ENCODE assay signal across 1 cellular context in the genomic region with DNA sequence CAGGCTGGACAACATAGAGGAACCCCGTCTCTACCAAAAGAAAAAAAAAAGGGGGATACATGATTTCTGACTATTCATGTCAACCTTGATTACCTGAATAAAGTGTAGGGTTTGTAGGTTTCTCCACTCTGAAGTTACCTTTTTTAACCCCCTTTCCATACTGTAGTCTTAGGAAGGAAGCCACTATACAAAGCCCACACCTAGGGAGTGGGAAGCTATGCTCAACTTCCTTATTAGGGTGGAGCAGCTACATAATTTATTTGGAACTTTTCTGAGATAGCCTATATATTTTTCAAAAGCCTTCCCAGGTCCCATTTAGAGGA.
TF ChIP-seq lines count a peak whose summit lies in the region.

No MANE protein-coding gene starts in this region.

TF ChIP-seq in K562, 482 proteins besides CTCF, POLR2A, EP300 and RAD21 (continued from another document and continues in another):
- TF ChIP-seq, protein P1, sequence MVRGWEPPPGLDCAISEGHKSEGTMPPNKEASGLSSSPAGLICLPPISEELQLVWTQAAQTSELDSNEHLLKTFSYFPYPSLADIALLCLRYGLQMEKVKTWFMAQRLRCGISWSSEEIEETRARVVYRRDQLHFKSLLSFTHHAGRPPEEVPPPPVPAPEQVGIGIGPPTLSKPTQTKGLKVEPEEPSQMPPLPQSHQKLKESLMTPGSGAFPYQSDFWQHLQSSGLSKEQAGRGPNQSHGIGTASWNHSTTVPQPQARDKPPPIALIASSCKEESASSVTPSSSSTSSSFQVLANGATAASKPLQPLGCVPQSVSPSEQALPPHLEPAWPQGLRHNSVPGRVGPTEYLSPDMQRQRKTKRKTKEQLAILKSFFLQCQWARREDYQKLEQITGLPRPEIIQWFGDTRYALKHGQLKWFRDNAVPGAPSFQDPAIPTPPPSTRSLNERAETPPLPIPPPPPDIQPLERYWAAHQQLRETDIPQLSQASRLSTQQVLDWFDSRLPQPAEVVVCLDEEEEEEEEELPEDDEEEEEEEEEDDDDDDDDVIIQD (CRISPR knock-in tag; IDR thresholded peaks at IDR 0.05): no peak
- TF ChIP-seq, protein P2, sequence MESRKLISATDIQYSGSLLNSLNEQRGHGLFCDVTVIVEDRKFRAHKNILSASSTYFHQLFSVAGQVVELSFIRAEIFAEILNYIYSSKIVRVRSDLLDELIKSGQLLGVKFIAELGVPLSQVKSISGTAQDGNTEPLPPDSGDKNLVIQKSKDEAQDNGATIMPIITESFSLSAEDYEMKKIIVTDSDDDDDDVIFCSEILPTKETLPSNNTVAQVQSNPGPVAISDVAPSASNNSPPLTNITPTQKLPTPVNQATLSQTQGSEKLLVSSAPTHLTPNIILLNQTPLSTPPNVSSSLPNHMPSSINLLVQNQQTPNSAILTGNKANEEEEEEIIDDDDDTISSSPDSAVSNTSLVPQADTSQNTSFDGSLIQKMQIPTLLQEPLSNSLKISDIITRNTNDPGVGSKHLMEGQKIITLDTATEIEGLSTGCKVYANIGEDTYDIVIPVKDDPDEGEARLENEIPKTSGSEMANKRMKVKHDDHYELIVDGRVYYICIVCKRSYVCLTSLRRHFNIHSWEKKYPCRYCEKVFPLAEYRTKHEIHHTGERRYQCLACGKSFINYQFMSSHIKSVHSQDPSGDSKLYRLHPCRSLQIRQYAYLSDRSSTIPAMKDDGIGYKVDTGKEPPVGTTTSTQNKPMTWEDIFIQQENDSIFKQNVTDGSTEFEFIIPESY (CRISPR knock-in tag; IDR thresholded peaks at IDR 0.05): no peak
- TF ChIP-seq MIER1 (IDR thresholded peaks at IDR 0.05; ENCODE audit: low read depth) (no peak), GABPB1 (CRISPR knock-in tag; IDR thresholded peaks at IDR 0.05) (no peak), RBM17 (IDR thresholded peaks at IDR 0.05; ENCODE audit: borderline replicate concordance, low read depth, low read length) (no peak), KLF10 (CRISPR knock-in tag; IDR thresholded peaks at IDR 0.05) (no peak), ZNF717 (CRISPR knock-in tag; IDR thresholded peaks at IDR 0.05) (no peak), SREBF1 (IDR thresholded peaks at IDR 0.05; ENCODE audit: borderline replicate concordance, low read depth, low read length) (no peak), EZH2 (IDR thresholded peaks at IDR 0.05; ENCODE audit: borderline replicate concordance, low read depth, low read length) (no peak), STAT5A (IDR thresholded peaks at IDR 0.05; ENCODE audit: borderline replicate concordance, low read length) (no peak), PTRF (tag; IDR thresholded peaks at IDR 0.05) (no peak), SRSF3 (IDR thresholded peaks at IDR 0.05; ENCODE audit: insufficient read depth, low read length) (no peak), BMI1 (IDR thresholded peaks at IDR 0.05; ENCODE audit: low read length) (no peak), GABPA (tag; conservative IDR thresholded peaks at IDR 0.05; ENCODE audit: low read depth) (no peak), ZNF507 (tag; conservative IDR thresholded peaks at IDR 0.05) (no peak), KDM1A (IDR thresholded peaks at IDR 0.05) (peak; percentile 21 to 25; a peak in 1 of 4 replicates), JUN (IDR thresholded peaks at IDR 0.05; ENCODE audit: borderline replicate concordance, low read depth, low read length) (no peak), JUN (CRISPR knock-in tag; IDR thresholded peaks at IDR 0.05; ENCODE audit: borderline replicate concordance) (no peak), ADNP (tag; IDR thresholded peaks at IDR 0.05) (peak; percentile 92), EP400 (IDR thresholded peaks at IDR 0.05) (no peak), ZNF561 (CRISPR knock-in tag; conservative IDR thresholded peaks at IDR 0.05) (no peak), HMG20A (CRISPR knock-in tag; conservative IDR thresholded peaks at IDR 0.05) (0 out of 2 replicates have a peak, but pooled peaks have one; percentile 5), ZNF121 (CRISPR knock-in tag; conservative IDR thresholded peaks at IDR 0.05) (no peak)
- TF ChIP-seq, protein P3, sequence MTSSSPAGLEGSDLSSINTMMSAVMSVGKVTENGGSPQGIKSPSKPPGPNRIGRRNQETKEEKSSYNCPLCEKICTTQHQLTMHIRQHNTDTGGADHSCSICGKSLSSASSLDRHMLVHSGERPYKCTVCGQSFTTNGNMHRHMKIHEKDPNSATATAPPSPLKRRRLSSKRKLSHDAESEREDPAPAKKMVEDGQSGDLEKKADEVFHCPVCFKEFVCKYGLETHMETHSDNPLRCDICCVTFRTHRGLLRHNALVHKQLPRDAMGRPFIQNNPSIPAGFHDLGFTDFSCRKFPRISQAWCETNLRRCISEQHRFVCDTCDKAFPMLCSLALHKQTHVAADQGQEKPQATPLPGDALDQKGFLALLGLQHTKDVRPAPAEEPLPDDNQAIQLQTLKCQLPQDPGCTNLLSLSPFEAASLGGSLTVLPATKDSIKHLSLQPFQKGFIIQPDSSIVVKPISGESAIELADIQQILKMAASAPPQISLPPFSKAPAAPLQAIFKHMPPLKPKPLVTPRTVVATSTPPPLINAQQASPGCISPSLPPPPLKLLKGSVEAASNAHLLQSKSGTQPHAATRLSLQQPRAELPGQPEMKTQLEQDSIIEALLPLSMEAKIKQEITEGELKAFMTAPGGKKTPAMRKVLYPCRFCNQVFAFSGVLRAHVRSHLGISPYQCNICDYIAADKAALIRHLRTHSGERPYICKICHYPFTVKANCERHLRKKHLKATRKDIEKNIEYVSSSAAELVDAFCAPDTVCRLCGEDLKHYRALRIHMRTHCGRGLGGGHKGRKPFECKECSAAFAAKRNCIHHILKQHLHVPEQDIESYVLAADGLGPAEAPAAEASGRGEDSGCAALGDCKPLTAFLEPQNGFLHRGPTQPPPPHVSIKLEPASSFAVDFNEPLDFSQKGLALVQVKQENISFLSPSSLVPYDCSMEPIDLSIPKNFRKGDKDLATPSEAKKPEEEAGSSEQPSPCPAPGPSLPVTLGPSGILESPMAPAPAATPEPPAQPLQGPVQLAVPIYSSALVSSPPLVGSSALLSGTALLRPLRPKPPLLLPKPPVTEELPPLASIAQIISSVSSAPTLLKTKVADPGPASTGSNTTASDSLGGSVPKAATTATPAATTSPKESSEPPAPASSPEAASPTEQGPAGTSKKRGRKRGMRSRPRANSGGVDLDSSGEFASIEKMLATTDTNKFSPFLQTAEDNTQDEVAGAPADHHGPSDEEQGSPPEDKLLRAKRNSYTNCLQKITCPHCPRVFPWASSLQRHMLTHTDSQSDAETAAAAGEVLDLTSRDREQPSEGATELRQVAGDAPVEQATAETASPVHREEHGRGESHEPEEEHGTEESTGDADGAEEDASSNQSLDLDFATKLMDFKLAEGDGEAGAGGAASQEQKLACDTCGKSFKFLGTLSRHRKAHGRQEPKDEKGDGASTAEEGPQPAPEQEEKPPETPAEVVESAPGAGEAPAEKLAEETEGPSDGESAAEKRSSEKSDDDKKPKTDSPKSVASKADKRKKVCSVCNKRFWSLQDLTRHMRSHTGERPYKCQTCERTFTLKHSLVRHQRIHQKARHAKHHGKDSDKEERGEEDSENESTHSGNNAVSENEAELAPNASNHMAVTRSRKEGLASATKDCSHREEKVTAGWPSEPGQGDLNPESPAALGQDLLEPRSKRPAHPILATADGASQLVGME (CRISPR knock-in tag; IDR thresholded peaks at IDR 0.05): no peak
- TF ChIP-seq, protein P4, sequence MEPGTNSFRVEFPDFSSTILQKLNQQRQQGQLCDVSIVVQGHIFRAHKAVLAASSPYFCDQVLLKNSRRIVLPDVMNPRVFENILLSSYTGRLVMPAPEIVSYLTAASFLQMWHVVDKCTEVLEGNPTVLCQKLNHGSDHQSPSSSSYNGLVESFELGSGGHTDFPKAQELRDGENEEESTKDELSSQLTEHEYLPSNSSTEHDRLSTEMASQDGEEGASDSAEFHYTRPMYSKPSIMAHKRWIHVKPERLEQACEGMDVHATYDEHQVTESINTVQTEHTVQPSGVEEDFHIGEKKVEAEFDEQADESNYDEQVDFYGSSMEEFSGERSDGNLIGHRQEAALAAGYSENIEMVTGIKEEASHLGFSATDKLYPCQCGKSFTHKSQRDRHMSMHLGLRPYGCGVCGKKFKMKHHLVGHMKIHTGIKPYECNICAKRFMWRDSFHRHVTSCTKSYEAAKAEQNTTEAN (CRISPR knock-in tag; IDR thresholded peaks at IDR 0.05): no peak
- TF ChIP-seq, protein P5, sequence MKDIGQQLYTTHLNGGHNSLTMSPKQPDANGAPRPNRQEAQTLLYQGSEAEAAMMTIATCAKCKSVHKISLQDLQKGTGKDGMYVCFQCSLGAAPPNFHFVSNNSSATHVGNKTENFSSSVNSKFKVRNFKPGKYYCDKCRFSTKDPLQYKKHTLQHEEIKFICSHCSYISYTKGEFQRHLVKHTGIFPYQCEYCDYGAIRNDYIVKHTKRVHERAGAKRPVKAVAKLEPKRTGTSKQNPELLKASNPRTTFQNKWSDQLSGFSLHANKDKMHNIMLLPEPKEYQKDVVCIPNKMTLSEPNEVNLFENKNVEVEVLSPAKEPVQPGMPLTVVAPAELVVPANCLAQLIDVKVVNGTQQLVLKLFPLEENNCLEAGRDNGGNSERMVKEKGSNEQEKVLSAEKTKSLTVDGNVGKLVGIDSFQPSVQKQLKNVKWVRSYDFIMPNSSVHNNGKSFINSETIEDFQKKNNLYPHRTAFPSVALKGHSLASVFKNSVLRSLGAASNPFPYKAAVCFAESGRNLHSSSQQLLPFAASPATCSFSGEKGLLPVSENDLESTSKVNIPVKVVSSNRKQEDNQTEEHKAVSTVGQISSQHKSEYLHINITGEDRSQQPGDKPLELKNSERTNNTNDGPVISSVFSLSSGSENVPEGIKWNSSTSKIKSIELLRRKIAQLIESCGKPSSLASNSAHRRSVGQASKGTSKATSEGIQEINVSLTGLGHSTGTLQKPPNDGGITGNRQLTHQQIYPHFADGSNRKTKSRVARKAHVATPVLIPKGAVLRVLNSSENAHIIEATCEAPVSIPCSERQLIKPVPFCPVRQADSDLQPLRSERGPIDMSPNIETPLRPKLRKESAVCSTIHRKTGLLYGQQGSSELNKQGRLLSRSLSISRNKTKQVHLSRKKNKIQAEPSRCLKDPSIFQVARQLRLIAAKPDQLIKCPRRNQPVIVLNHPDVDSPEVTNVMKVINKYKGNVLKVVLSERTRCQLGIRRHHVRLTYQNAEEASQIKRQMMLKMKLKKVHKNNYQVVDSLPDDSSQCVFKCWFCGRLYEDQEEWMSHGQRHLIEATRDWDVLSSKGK (CRISPR knock-in tag; IDR thresholded peaks at IDR 0.05): no peak
- TF ChIP-seq, protein P6, sequence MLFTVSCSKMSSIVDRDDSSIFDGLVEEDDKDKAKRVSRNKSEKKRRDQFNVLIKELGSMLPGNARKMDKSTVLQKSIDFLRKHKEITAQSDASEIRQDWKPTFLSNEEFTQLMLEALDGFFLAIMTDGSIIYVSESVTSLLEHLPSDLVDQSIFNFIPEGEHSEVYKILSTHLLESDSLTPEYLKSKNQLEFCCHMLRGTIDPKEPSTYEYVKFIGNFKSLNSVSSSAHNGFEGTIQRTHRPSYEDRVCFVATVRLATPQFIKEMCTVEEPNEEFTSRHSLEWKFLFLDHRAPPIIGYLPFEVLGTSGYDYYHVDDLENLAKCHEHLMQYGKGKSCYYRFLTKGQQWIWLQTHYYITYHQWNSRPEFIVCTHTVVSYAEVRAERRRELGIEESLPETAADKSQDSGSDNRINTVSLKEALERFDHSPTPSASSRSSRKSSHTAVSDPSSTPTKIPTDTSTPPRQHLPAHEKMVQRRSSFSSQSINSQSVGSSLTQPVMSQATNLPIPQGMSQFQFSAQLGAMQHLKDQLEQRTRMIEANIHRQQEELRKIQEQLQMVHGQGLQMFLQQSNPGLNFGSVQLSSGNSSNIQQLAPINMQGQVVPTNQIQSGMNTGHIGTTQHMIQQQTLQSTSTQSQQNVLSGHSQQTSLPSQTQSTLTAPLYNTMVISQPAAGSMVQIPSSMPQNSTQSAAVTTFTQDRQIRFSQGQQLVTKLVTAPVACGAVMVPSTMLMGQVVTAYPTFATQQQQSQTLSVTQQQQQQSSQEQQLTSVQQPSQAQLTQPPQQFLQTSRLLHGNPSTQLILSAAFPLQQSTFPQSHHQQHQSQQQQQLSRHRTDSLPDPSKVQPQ (CRISPR knock-in tag; IDR thresholded peaks at IDR 0.05; ENCODE audit: borderline replicate concordance): no peak
- TF ChIP-seq, protein P7, sequence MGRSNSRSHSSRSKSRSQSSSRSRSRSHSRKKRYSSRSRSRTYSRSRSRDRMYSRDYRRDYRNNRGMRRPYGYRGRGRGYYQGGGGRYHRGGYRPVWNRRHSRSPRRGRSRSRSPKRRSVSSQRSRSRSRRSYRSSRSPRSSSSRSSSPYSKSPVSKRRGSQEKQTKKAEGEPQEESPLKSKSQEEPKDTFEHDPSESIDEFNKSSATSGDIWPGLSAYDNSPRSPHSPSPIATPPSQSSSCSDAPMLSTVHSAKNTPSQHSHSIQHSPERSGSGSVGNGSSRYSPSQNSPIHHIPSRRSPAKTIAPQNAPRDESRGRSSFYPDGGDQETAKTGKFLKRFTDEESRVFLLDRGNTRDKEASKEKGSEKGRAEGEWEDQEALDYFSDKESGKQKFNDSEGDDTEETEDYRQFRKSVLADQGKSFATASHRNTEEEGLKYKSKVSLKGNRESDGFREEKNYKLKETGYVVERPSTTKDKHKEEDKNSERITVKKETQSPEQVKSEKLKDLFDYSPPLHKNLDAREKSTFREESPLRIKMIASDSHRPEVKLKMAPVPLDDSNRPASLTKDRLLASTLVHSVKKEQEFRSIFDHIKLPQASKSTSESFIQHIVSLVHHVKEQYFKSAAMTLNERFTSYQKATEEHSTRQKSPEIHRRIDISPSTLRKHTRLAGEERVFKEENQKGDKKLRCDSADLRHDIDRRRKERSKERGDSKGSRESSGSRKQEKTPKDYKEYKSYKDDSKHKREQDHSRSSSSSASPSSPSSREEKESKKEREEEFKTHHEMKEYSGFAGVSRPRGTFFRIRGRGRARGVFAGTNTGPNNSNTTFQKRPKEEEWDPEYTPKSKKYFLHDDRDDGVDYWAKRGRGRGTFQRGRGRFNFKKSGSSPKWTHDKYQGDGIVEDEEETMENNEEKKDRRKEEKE (IDR thresholded peaks at IDR 0.05; ENCODE audit: borderline replicate concordance in 1 of 2, control insufficient read depth in 1 of 2, low read depth in 2 of 2, low read length in 1 of 2): no peak
- TF ChIP-seq, protein P8, sequence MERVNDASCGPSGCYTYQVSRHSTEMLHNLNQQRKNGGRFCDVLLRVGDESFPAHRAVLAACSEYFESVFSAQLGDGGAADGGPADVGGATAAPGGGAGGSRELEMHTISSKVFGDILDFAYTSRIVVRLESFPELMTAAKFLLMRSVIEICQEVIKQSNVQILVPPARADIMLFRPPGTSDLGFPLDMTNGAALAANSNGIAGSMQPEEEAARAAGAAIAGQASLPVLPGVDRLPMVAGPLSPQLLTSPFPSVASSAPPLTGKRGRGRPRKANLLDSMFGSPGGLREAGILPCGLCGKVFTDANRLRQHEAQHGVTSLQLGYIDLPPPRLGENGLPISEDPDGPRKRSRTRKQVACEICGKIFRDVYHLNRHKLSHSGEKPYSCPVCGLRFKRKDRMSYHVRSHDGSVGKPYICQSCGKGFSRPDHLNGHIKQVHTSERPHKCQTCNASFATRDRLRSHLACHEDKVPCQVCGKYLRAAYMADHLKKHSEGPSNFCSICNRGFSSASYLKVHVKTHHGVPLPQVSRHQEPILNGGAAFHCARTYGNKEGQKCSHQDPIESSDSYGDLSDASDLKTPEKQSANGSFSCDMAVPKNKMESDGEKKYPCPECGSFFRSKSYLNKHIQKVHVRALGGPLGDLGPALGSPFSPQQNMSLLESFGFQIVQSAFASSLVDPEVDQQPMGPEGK (CRISPR knock-in tag; IDR thresholded peaks at IDR 0.05; ENCODE audit: borderline replicate concordance): no peak
- TF ChIP-seq, protein P9, sequence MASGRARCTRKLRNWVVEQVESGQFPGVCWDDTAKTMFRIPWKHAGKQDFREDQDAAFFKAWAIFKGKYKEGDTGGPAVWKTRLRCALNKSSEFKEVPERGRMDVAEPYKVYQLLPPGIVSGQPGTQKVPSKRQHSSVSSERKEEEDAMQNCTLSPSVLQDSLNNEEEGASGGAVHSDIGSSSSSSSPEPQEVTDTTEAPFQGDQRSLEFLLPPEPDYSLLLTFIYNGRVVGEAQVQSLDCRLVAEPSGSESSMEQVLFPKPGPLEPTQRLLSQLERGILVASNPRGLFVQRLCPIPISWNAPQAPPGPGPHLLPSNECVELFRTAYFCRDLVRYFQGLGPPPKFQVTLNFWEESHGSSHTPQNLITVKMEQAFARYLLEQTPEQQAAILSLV (tag; IDR thresholded peaks at IDR 0.05): no peak
